12 cellular contexts compared by ENCODE assay signal in the genomic region with DNA sequence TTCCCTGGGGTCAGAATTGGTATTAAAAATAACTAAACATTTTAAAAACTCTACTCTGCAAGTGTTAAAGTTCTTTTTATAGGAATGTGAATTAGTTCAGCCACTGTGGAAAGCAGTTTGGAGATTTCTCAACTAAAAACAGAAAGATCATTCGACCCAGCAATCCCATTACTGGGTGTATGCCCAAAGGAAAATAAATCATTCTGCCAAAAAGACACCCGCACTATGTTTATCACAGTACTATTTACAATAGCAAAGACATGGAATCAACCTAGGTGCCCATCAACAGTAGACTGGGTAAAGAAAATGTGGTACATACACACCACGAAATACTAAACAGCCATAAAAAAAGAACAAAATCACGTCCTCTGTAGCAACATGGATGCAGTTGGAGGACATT. TPM values are rescaled to one million over a fixed set of nuclear protein-coding genes. Genes with fewer than 3 reads are reported as not detected.
DNase-seq lines count a peak whose midpoint lies in the region; ATAC-seq and TF ChIP-seq lines count a peak whose summit lies in the region.
"Had no signal": no experiment of that assay in that cellular context is flagged by ENCODE, and none has a peak within 500 bp of the region (broad histone marks: within the 10 kb centered on the region; RNA-seq: fewer than 3 reads in every experiment).

No MANE protein-coding gene starts in this region.

- no peaks in the 10 kb centered on the region for H3K36me3 ChIP-seq in HUES48 (ENCODE audit: control insufficient read depth, insufficient read depth, low read length)
- H3K36me3 ChIP-seq: cardiac muscle cell had no signal

- H3K27me3 Mint-ChIP-seq in chondrocyte (ENCODE audit: low read depth): no peaks in the 10 kb centered on the region
- H3K27me3 Mint-ChIP-seq in mesothelial cell of epicardium (ENCODE audit: low read depth): peaks cover 51% of the 10 kb centered on the region

- TF ChIP-seq CTCF in AG10803 (conservative IDR thresholded peaks at IDR 0.05; ENCODE audit: low read length) (no peak), chondrocyte (IDR thresholded peaks at IDR 0.05) (no peak), mesothelial cell of epicardium (IDR thresholded peaks at IDR 0.05; ENCODE audit: unreplicated experiment) (no peak), GM13976 (IDR thresholded peaks at IDR 0.05; ENCODE audit: borderline replicate concordance, control extremely low read depth, extremely low read depth, insufficient read depth, missing control alignments) (no peak)

- H3K36me3 Mint-ChIP-seq in chondrocyte (ENCODE audit: low read depth): peaks cover 1% of the 10 kb centered on the region
- peaks cover 14% of the 10 kb centered on the region for H3K36me3 Mint-ChIP-seq in mesothelial cell of epicardium

- no peak overlapping the region for H3K27ac ChIP-seq in HUES48 (ENCODE audit: low read depth, low read length)
- H3K27ac ChIP-seq: cardiac muscle cell had no signal

- H3K4me1 Mint-ChIP-seq in chondrocyte (ENCODE audit: low read depth) (peaks cover 29% of the 10 kb centered on the region), mesothelial cell of epicardium (peaks cover 5% of the 10 kb centered on the region)

- peaks cover 32% of the 10 kb centered on the region for H3K27me3 ChIP-seq in HUES48 (ENCODE audit: control insufficient read depth, insufficient read depth, low read length)

- H3K4me3 Mint-ChIP-seq in chondrocyte (ENCODE audit: unreplicated experiment) (peak overlapping the region; percentile 68), mesothelial cell of epicardium (peak overlapping the region; percentile 38)
- H3K4me3 Mint-ChIP-seq: activated CD4-positive, alpha-beta T cell treated with anti-CD3 and anti-CD28 coated beads for 36 hours had no signal

- H3K9me3 ChIP-seq in HUES48 (ENCODE audit: control insufficient read depth, insufficient read depth, low read length): no peaks in the 10 kb centered on the region

- H3K4me3 ChIP-seq in AG10803 (ENCODE audit: low read length): peak overlapping the region; percentile 80
- peak overlapping the region; percentile 65 for H3K4me3 ChIP-seq in HUES48 (ENCODE audit: low read depth, low read length)

- no peak for DNase-seq in AG10803 (ENCODE audit: low read depth)
- no peak for DNase-seq in chondrocyte (ENCODE audit: low spot score)
- DNase-seq in mesothelial cell of epicardium (ENCODE audit: low spot score in 2 of 2, unreplicated experiment in 2 of 2): no peak
- no peak for DNase-seq in hippocampal formation (lab: John Stamatoyannopoulos, UW)
- DNase-seq in GM13976 (ENCODE audit: low spot score): no peak
- DNase-seq in glomerular visceral epithelial cell (ENCODE audit: extremely low spot score): no peak
- DNase-seq: DMS79, OCI-M1 had no signal

- in situ Hi-C loops in GM13976 (cut with MboI; ENCODE audit: low sequenced_read_pairs, unreplicated experiment): no loop called here

- H3K9me3 Mint-ChIP-seq in chondrocyte (ENCODE audit: low read depth) (no peaks in the 10 kb centered on the region), mesothelial cell of epicardium (no peaks in the 10 kb centered on the region)

- H3K4me1 ChIP-seq in HUES48 (ENCODE audit: control insufficient read depth, insufficient read depth, low read length): peaks cover 3% of the 10 kb centered on the region; the same call in 1 of the 2 replicates

- H3K27ac Mint-ChIP-seq in chondrocyte (ENCODE audit: unreplicated experiment) (peak overlapping the region; percentile 57), mesothelial cell of epicardium (no peak overlapping the region)
- H3K27ac Mint-ChIP-seq: activated CD4-positive, alpha-beta T cell treated with anti-CD3 and anti-CD28 coated beads for 36 hours had no signal

- no peak overlapping the region for H3K9ac ChIP-seq in HUES48 (ENCODE audit: low read depth, low read length)

- ATAC-seq in HG03097 (IDR thresholded peaks at IDR 0.05; ENCODE audit: low FRiP score, unreplicated experiment): no peak

RNA-seq across cellular contexts. Expression of gene THSD1, which starts 0.7 kb away (rescaled TPM):
- total RNA-seq in chondrocyte (6.5 to 12.5 TPM (median 6.7 TPM) in 3 replicates), mesothelial cell of epicardium (1.3 to 1.6 TPM (median 1.5 TPM) in 3 replicates)

RNA-seq across cellular contexts. Expression of gene VPS36, which starts 43.8 kb away (rescaled TPM):
- total RNA-seq in chondrocyte (30.4 to 46.8 TPM (median 33.2 TPM) in 3 replicates), mesothelial cell of epicardium (52.8 to 58.9 TPM (median 55.2 TPM) in 3 replicates)

RNA-seq across cellular contexts. Expression of gene CKAP2, which starts 48.6 kb away (rescaled TPM):
- total RNA-seq in chondrocyte: 24.5 to 33.3 TPM (median 27.9 TPM) in 3 replicates
- 40.4 to 45.4 TPM (median 40.4 TPM) in 3 replicates for total RNA-seq in mesothelial cell of epicardium
